ENCODE assay signal across 8 cellular contexts in genomic region chr13:30112602-30113435, GRCh38.
DNase-seq lines count a peak whose midpoint lies in the region; ATAC-seq, FAIRE-seq and TF ChIP-seq lines count a peak whose summit lies in the region.

No MANE protein-coding gene starts in this region.

- TF ChIP-seq CTCF in WI38 (IDR thresholded peaks at IDR 0.05; ENCODE audit: low read depth, low read length) (peak; percentile 100), bronchial epithelial cell (IDR thresholded peaks at IDR 0.05; ENCODE audit: insufficient read depth, low read length, severe bottlenecking) (peak; percentile 96)

- H3K27me3 ChIP-seq in bronchial epithelial cell (ENCODE audit: control insufficient read depth, insufficient read depth, low read length): no peaks in the 10 kb centered on the region

- no peak overlapping the region for H3K4me3 ChIP-seq in WI38 (ENCODE audit: low read depth, low read length)
- no peak overlapping the region for H3K4me3 ChIP-seq in bronchial epithelial cell (ENCODE audit: low read depth, low read length)

- peak; percentile 78 for DNase-seq in Daoy (ENCODE audit: low read depth)
- DNase-seq in NCI-H2196 (lab: John Stamatoyannopoulos, UW; ENCODE audit: unreplicated experiment): peak; percentile 52
- DNase-seq in bronchial epithelial cell (ENCODE audit: low read depth): peak; percentile 76
- peak; percentile 87 for DNase-seq in islet precursor cell
- peak; percentile 59 to 70 for DNase-seq in stimulated activated CD4-positive, alpha-beta T cell treated with anti-CD3 and anti-CD28 coated beads, Interleukin-15, amount 100 ng/mL, for 1 hour (ENCODE audit: low read depth in 1 of 2, low spot score in 1 of 2)

- H3K36me3 ChIP-seq in bronchial epithelial cell (ENCODE audit: control insufficient read depth, insufficient read depth, low read length): no peaks in the 10 kb centered on the region

- peak; percentile 59 for ATAC-seq in HG02884 (IDR thresholded peaks at IDR 0.05; ENCODE audit: unreplicated experiment)
- ATAC-seq in GM19452 (IDR thresholded peaks at IDR 0.05; ENCODE audit: unreplicated experiment): no peak

- no peak for FAIRE-seq in bronchial epithelial cell (lab: Jason Lieb, UNC)
